ENCODE assay signal across 8 cellular contexts in genomic region chr1:51506537-51506936, GRCh38. TPM values are rescaled to one million over a fixed set of nuclear protein-coding genes. Genes with fewer than 3 reads are reported as not detected.
DNase-seq lines count a peak whose midpoint lies in the region; ATAC-seq lines count a peak whose summit lies in the region.

No MANE protein-coding gene starts in this region.

- peak overlapping the region; percentile 23 for H3K4me3 Mint-ChIP-seq in activated T-helper 17 cell treated with anti-CD3 and anti-CD28 coated beads, Interleukin-2, amount 50 U/mL, for 72 hours
- H3K4me3 Mint-ChIP-seq in activated naive CD4-positive, alpha-beta T cell treated with anti-CD3 and anti-CD28 coated beads, Interleukin-2, amount 10 ng/mL, durations not matched to agents 7 days and 5 days, result no peak overlapping the region
- H3K4me3 Mint-ChIP-seq in T-helper 2 cell treated with Interferon-gamma antibody and Interleukin-4, amounts not matched to agents 5 μg/mL and 100 μg/mL, for 36 hours, result no peak overlapping the region

- peak overlapping the region; percentile 70 for H3K27ac Mint-ChIP-seq in activated T-helper 17 cell treated with anti-CD3 and anti-CD28 coated beads, Interleukin-2, amount 50 U/mL, for 72 hours
- no peak overlapping the region for H3K27ac Mint-ChIP-seq in activated naive CD4-positive, alpha-beta T cell treated with anti-CD3 and anti-CD28 coated beads, Interleukin-2, amount 10 ng/mL, durations not matched to agents 7 days and 5 days
- no peak overlapping the region for H3K27ac Mint-ChIP-seq in T-helper 2 cell treated with Interferon-gamma antibody and Interleukin-4, amounts not matched to agents 5 μg/mL and 100 μg/mL, for 36 hours

- peak; percentile 67 for DNase-seq in AG08395 (ENCODE audit: low spot score)
- peak; percentile 50 for DNase-seq in left kidney (ENCODE audit: low read depth, low spot score)
- no peak for DNase-seq in activated naive CD4-positive, alpha-beta T cell treated with anti-CD3 and anti-CD28 coated beads, Interleukin-2, amount 10 ng/mL, durations not matched to agents 7 days and 5 days
- DNase-seq in T-helper 2 cell treated with Interferon-gamma antibody and Interleukin-4, amounts not matched to agents 5 μg/mL and 100 μg/mL, for 36 hours (ENCODE audit: low spot score), result no peak
- no peak for DNase-seq in NCI-H226

- H3K4me1 Mint-ChIP-seq in activated T-helper 17 cell treated with anti-CD3 and anti-CD28 coated beads, Interleukin-2, amount 50 U/mL, for 72 hours, result peaks cover 36% of the 10 kb centered on the region
- peaks cover 3% of the 10 kb centered on the region for H3K4me1 Mint-ChIP-seq in activated naive CD4-positive, alpha-beta T cell treated with anti-CD3 and anti-CD28 coated beads, Interleukin-2, amount 10 ng/mL, durations not matched to agents 7 days and 5 days
- H3K4me1 Mint-ChIP-seq in T-helper 2 cell treated with Interferon-gamma antibody and Interleukin-4, amounts not matched to agents 5 μg/mL and 100 μg/mL, for 36 hours (ENCODE audit: low read depth), result peaks cover 9% of the 10 kb centered on the region

- no peaks in the 10 kb centered on the region for H3K27me3 Mint-ChIP-seq in activated T-helper 17 cell treated with anti-CD3 and anti-CD28 coated beads, Interleukin-2, amount 50 U/mL, for 72 hours
- H3K27me3 Mint-ChIP-seq in activated naive CD4-positive, alpha-beta T cell treated with anti-CD3 and anti-CD28 coated beads, Interleukin-2, amount 10 ng/mL, durations not matched to agents 7 days and 5 days, result no peaks in the 10 kb centered on the region
- no peaks in the 10 kb centered on the region for H3K27me3 Mint-ChIP-seq in T-helper 2 cell treated with Interferon-gamma antibody and Interleukin-4, amounts not matched to agents 5 μg/mL and 100 μg/mL, for 36 hours (ENCODE audit: low read depth)

- CTCF ChIA-PET in activated naive CD4-positive, alpha-beta T cell treated with anti-CD3 and anti-CD28 coated beads, Interleukin-2, amount 10 ng/mL, durations not matched to agents 7 days and 5 days (lab: Charles Lee), result no interaction called here

- peaks cover 44% of the 10 kb centered on the region for H3K36me3 Mint-ChIP-seq in activated T-helper 17 cell treated with anti-CD3 and anti-CD28 coated beads, Interleukin-2, amount 50 U/mL, for 72 hours (ENCODE audit: low read depth)
- H3K36me3 Mint-ChIP-seq in activated naive CD4-positive, alpha-beta T cell treated with anti-CD3 and anti-CD28 coated beads, Interleukin-2, amount 10 ng/mL, durations not matched to agents 7 days and 5 days, result peaks cover 20% of the 10 kb centered on the region
- H3K36me3 Mint-ChIP-seq in T-helper 2 cell treated with Interferon-gamma antibody and Interleukin-4, amounts not matched to agents 5 μg/mL and 100 μg/mL, for 36 hours (ENCODE audit: low read depth), result peaks cover 33% of the 10 kb centered on the region

- no peaks in the 10 kb centered on the region for H3K9me3 Mint-ChIP-seq in activated T-helper 17 cell treated with anti-CD3 and anti-CD28 coated beads, Interleukin-2, amount 50 U/mL, for 72 hours
- no peaks in the 10 kb centered on the region for H3K9me3 Mint-ChIP-seq in activated naive CD4-positive, alpha-beta T cell treated with anti-CD3 and anti-CD28 coated beads, Interleukin-2, amount 10 ng/mL, durations not matched to agents 7 days and 5 days
- H3K9me3 Mint-ChIP-seq in T-helper 2 cell treated with Interferon-gamma antibody and Interleukin-4, amounts not matched to agents 5 μg/mL and 100 μg/mL, for 36 hours, result no peaks in the 10 kb centered on the region

- peak; percentile 47 for ATAC-seq in GM21529 (IDR thresholded peaks at IDR 0.05; ENCODE audit: unreplicated experiment)
- ATAC-seq in activated T-helper 17 cell treated with anti-CD3 and anti-CD28 coated beads, Interleukin-2, amount 50 U/mL, for 72 hours (replicated peaks), result peak; percentile 22
- ATAC-seq in GM18520 (IDR thresholded peaks at IDR 0.05; ENCODE audit: unreplicated experiment), result no peak

RNA-seq across cellular contexts. Expression of gene EPS15, which starts 12.5 kb away (rescaled TPM):
- 10 to 100 TPM; 54.2 to 65.4 TPM for total RNA-seq in activated T-helper 17 cell treated with anti-CD3 and anti-CD28 coated beads, Interleukin-2, amount 50 U/mL, for 72 hours

Comparison
In these comparisons a context has a peak if more than half of its experiments do, and no peak if none do; other contexts are left out.
1. DNase-seq: peak in AG08395 (single experiment) and left kidney (single experiment); none in activated naive CD4-positive, alpha-beta T cell treated with anti-CD3 and anti-CD28 coated beads, Interleukin-2, amount 10 ng/mL, durations not matched to agents 7 days and 5 days (single experiment), T-helper 2 cell treated with Interferon-gamma antibody and Interleukin-4, amounts not matched to agents 5 μg/mL and 100 μg/mL, for 36 hours (single experiment) and NCI-H226 (single experiment).